In the genomic region with DNA sequence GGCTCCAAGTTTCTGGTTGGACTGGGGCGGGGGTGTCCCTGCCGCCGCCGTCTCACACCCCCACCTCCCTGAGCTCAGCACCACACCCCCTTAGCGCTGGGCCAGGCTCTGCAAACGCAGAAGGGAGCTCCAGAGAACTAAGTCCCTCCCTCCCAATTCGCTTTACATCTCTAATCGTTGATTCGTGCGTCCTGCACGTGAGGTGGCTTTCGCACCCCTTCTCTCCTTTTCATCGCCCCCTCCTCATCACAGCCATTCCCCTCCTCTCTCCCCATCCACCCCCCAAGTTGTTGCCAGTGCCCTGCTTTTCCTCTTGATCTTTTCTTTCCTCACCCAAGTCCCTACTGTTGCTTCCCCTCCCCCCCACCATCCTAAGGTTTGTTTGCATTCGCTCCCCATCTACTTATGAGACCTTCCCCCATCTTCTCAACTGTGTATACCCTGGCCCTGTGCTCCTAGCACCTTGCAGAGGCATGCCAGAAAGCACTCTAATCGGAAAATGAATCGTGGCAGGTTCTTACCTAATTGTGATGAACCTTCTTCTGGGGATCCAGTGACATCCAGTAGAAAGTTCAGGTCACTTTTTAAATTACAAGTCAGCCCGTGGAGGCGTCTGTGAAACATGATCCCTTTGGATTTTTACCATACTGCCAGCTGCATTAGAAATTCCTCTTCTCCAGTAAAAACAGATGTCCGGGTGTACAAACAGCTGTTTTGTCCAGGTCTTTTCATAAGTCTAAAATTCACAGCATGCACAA, we compare ENCODE assay signal across 8 cellular contexts. TPM values are rescaled to one million over a fixed set of nuclear protein-coding genes. Genes with fewer than 3 reads are reported as not detected.
DNase-seq lines count a peak whose midpoint lies in the region; ATAC-seq and TF ChIP-seq lines count a peak whose summit lies in the region.

No MANE protein-coding gene starts in this region.

- H3K4me3 ChIP-seq in skeletal muscle cell (ENCODE audit: low read depth, low read length): peak overlapping the region; percentile 96

- peak overlapping the region; percentile 91 for H3K4me3 Mint-ChIP-seq in activated naive CD4-positive, alpha-beta T cell treated with anti-CD3 and anti-CD28 coated beads, Interleukin-2, amount 10 ng/mL, durations not matched to agents 7 days and 5 days
- peak overlapping the region; percentile 91 for H3K4me3 Mint-ChIP-seq in activated T-helper 17 cell treated with anti-CD3 and anti-CD28 coated beads, Interleukin-2, amount 50 U/mL, for 72 hours

- H3K9me3 Mint-ChIP-seq in activated naive CD4-positive, alpha-beta T cell treated with anti-CD3 and anti-CD28 coated beads, Interleukin-2, amount 10 ng/mL, durations not matched to agents 7 days and 5 days: no peaks in the 10 kb centered on the region
- H3K9me3 Mint-ChIP-seq in activated T-helper 17 cell treated with anti-CD3 and anti-CD28 coated beads, Interleukin-2, amount 50 U/mL, for 72 hours: no peaks in the 10 kb centered on the region

- no peak for TF ChIP-seq POLR2A in erythroblast (IDR thresholded peaks at IDR 0.05; ENCODE audit: low read length)

- CTCF ChIA-PET in activated naive CD4-positive, alpha-beta T cell treated with anti-CD3 and anti-CD28 coated beads, Interleukin-2, amount 10 ng/mL, durations not matched to agents 7 days and 5 days (lab: Charles Lee): interaction anchor here (1.0 to 1.2 kb wide), 3 partner anchors 10 to 88 kb away, joined by 3 to 4 read pairs (median 3); no protein-coding TSS in a partner anchor

- H3K27ac Mint-ChIP-seq in activated naive CD4-positive, alpha-beta T cell treated with anti-CD3 and anti-CD28 coated beads, Interleukin-2, amount 10 ng/mL, durations not matched to agents 7 days and 5 days: peak overlapping the region; percentile 96
- peak overlapping the region; percentile 89 for H3K27ac Mint-ChIP-seq in activated T-helper 17 cell treated with anti-CD3 and anti-CD28 coated beads, Interleukin-2, amount 50 U/mL, for 72 hours

- no peaks in the 10 kb centered on the region for H3K27me3 Mint-ChIP-seq in activated naive CD4-positive, alpha-beta T cell treated with anti-CD3 and anti-CD28 coated beads, Interleukin-2, amount 10 ng/mL, durations not matched to agents 7 days and 5 days
- H3K27me3 Mint-ChIP-seq in activated T-helper 17 cell treated with anti-CD3 and anti-CD28 coated beads, Interleukin-2, amount 50 U/mL, for 72 hours: no peaks in the 10 kb centered on the region

- H3K36me3 Mint-ChIP-seq in activated naive CD4-positive, alpha-beta T cell treated with anti-CD3 and anti-CD28 coated beads, Interleukin-2, amount 10 ng/mL, durations not matched to agents 7 days and 5 days: peaks cover 8% of the 10 kb centered on the region
- H3K36me3 Mint-ChIP-seq in activated T-helper 17 cell treated with anti-CD3 and anti-CD28 coated beads, Interleukin-2, amount 50 U/mL, for 72 hours (ENCODE audit: low read depth): peaks cover 30% of the 10 kb centered on the region

- H3K4me1 Mint-ChIP-seq in activated naive CD4-positive, alpha-beta T cell treated with anti-CD3 and anti-CD28 coated beads, Interleukin-2, amount 10 ng/mL, durations not matched to agents 7 days and 5 days: peaks cover 65% of the 10 kb centered on the region
- peaks cover 35% of the 10 kb centered on the region for H3K4me1 Mint-ChIP-seq in activated T-helper 17 cell treated with anti-CD3 and anti-CD28 coated beads, Interleukin-2, amount 50 U/mL, for 72 hours

- ATAC-seq in activated T-helper 17 cell treated with anti-CD3 and anti-CD28 coated beads, Interleukin-2, amount 50 U/mL, for 72 hours (replicated peaks): peak; percentile 65
- no peak for ATAC-seq in GM21390 (IDR thresholded peaks at IDR 0.05; ENCODE audit: unreplicated experiment)

- DNase-seq in activated naive CD4-positive, alpha-beta T cell treated with anti-CD3 and anti-CD28 coated beads, Interleukin-2, amount 10 ng/mL, durations not matched to agents 7 days and 5 days: no peak
- DNase-seq in activated naive CD4-positive, alpha-beta T cell treated with anti-CD3 and anti-CD28 coated beads, Interleukin-2, amount 50 U/mL, for 16 hours: no peak
- DNase-seq in NCI-H146 treated with DMSO at 0.1 percent for 48 hours (lab: John Stamatoyannopoulos, UW; ENCODE audit: unreplicated experiment) (peak; percentile 53), hepatic stellate cell (ENCODE audit: low spot score) (peak; percentile 43), skeletal muscle cell (ENCODE audit: low read depth) (peak; percentile 39), erythroblast (lab: John Stamatoyannopoulos, UW) (no peak)

RNA-seq across cellular contexts. Expression of a gene that starts 0.6 kb away (rescaled TPM):
- total RNA-seq in activated T-helper 17 cell treated with anti-CD3 and anti-CD28 coated beads, Interleukin-2, amount 50 U/mL, for 72 hours: 10 to 100 TPM; 30.9 to 52.8 TPM

Comparison
In these comparisons a context has a peak if more than half of its experiments do, and no peak if none do; other contexts are left out.
1. DNase-seq: peak in NCI-H146 treated with DMSO at 0.1 percent for 48 hours (single experiment), hepatic stellate cell (single experiment) and skeletal muscle cell (single experiment); none in activated naive CD4-positive, alpha-beta T cell treated with anti-CD3 and anti-CD28 coated beads, Interleukin-2, amount 10 ng/mL, durations not matched to agents 7 days and 5 days (single experiment), activated naive CD4-positive, alpha-beta T cell treated with anti-CD3 and anti-CD28 coated beads, Interleukin-2, amount 50 U/mL, for 16 hours (single experiment) and erythroblast (0 of 2).